In the genomic region with DNA sequence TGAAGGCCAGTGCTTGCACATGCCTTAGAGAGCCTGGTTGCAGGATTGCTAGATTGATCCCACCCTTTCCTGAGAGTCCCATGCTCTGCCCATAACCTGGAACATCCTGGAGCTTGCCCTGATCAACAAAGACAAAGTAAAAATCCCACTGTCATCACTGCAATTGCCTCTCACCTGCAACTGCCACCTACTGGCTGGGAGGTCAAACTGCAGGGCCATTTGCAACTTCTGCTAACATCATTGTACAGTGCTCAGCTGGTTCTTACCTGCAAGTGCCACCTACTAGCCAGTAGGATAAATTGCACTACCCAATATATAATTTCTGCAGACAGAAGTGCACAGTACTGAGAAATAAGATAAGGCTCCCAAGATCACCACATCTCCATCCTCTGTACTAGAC, we compare ENCODE assay signal across 13 cellular contexts.
A peak's percentile ranks its signal among the peaks of the same experiment; 100 is the strongest.
DNase-seq lines count a peak whose midpoint lies in the region; ATAC-seq, FAIRE-seq and TF ChIP-seq lines count a peak whose summit lies in the region.
"Had no signal": no experiment of that assay in that cellular context is flagged by ENCODE, and none has a peak within 500 bp of the region (broad histone marks: within the 10 kb centered on the region; RNA-seq: fewer than 3 reads in every experiment).

No MANE protein-coding gene starts in this region.

- no peak for FAIRE-seq in RCC 7860 (lab: Jason Lieb, UNC)

- H3K4me3 ChIP-seq in Jurkat, Clone E6-1 (ENCODE audit: low read length) = no peak overlapping the region
- H3K4me3 ChIP-seq in fibroblast of mammary gland (ENCODE audit: control insufficient read depth, low read depth, low read length) = no peak overlapping the region
- H3K4me3 ChIP-seq: SK-N-MC, thoracic aorta had no signal

- DNase-seq in Jurkat, Clone E6-1 (ENCODE audit: low read depth, low spot score) = peak; percentile 12
- DNase-seq in fibroblast of mammary gland (ENCODE audit: low read depth) = no peak
- no peak for DNase-seq in RCC 7860 (ENCODE audit: low spot score)
- no peak for DNase-seq in HEK293T (ENCODE audit: extremely low spot score)
- no peak for DNase-seq in GF-D8 (lab: John Stamatoyannopoulos, UW)
- DNase-seq: activated CD4-positive, alpha-beta T cell treated with anti-CD3 and anti-CD28 coated beads, Interleukin-2, amount 10 ng/mL, durations not matched to agents 7 days and 5 days; activated naive CD4-positive, alpha-beta T cell treated with anti-CD3 and anti-CD28 coated beads, Interleukin-2, amount 50 U/mL, for 16 hours; NCI-H446 treated with DMSO at 0.1 percent for 48 hours had no signal

- TF ChIP-seq CTCF in fibroblast of mammary gland (conservative IDR thresholded peaks at IDR 0.05; ENCODE audit: control insufficient read depth, insufficient read depth, low read depth, low read length) = peak; percentile 21

- POLR2A ChIA-PET in HEK293T (lab: Yijun Ruan, JAX) = no interaction called here

- ATAC-seq in GM18508 (IDR thresholded peaks at IDR 0.05; ENCODE audit: insufficient read depth, unreplicated experiment) = peak; percentile 76
- peak; percentile 54 for ATAC-seq in GM21737 (IDR thresholded peaks at IDR 0.05; ENCODE audit: unreplicated experiment)
- no peak for ATAC-seq in GM19467 (IDR thresholded peaks at IDR 0.05; ENCODE audit: unreplicated experiment)

- CTCF ChIA-PET in HEK293T (lab: Yijun Ruan, JAX) = no interaction called here

TF ChIP-seq in HEK293T, 16 proteins besides CTCF, POLR2A, EP300 and RAD21:
- TF ChIP-seq L3MBTL2 (conservative IDR thresholded peaks at IDR 0.05) (no peak), NFRKB (IDR thresholded peaks at IDR 0.05) (no peak), TARDBP (IDR thresholded peaks at IDR 0.05) (no peak), LEF1 (IDR thresholded peaks at IDR 0.05; ENCODE audit: borderline replicate concordance) (no peak), FOXK2 (IDR thresholded peaks at IDR 0.05) (no peak), SUZ12 (IDR thresholded peaks at IDR 0.05) (no peak), CTBP1 (IDR thresholded peaks at IDR 0.05; ENCODE audit: borderline replicate concordance) (no peak), HDGF (IDR thresholded peaks at IDR 0.05; ENCODE audit: borderline replicate concordance) (no peak), ELF4 (IDR thresholded peaks at IDR 0.05) (no peak), ZNF384 (IDR thresholded peaks at IDR 0.05) (no peak), FOXA1 (IDR thresholded peaks at IDR 0.05) (no peak), ARNT (IDR thresholded peaks at IDR 0.05) (no peak), SP1 (IDR thresholded peaks at IDR 0.05) (no peak), BHLHE40 (IDR thresholded peaks at IDR 0.05; ENCODE audit: borderline replicate concordance) (no peak), FOXM1 (IDR thresholded peaks at IDR 0.05; ENCODE audit: borderline replicate concordance) (no peak)
- TF ChIP-seq, protein P1, sequence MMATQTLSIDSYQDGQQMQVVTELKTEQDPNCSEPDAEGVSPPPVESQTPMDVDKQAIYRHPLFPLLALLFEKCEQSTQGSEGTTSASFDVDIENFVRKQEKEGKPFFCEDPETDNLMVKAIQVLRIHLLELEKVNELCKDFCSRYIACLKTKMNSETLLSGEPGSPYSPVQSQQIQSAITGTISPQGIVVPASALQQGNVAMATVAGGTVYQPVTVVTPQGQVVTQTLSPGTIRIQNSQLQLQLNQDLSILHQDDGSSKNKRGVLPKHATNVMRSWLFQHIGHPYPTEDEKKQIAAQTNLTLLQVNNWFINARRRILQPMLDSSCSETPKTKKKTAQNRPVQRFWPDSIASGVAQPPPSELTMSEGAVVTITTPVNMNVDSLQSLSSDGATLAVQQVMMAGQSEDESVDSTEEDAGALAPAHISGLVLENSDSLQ (IDR thresholded peaks at IDR 0.05) = no peak
